ENCODE assay signal across 21 cellular contexts in genomic region chr10:17049195-17049594, GRCh38.
"Had no signal": no experiment of that assay in that cellular context is flagged by ENCODE, and none has a peak within 500 bp of the region (broad histone marks: within the 10 kb centered on the region; RNA-seq: fewer than 3 reads in every experiment).

No MANE protein-coding gene starts in this region.

- H3K27ac Mint-ChIP-seq: activated CD4-positive, alpha-beta memory T cell treated with anti-CD3 and anti-CD28 coated beads, Interleukin-2, amount 10 ng/mL, durations not matched to agents 7 days and 5 days; activated naive CD4-positive, alpha-beta T cell treated with anti-CD3 and anti-CD28 coated beads, Interleukin-2, amount 10 ng/mL, durations not matched to agents 7 days and 5 days; dendritic cell treated with granulocyte-macrophage colony-stimulating factor and Interleukin-4, amounts not matched to agents 40 ng/mL and 50 ng/mL, for 4 days; nephron had no signal

- H3K4me1 ChIP-seq: esophagus muscularis mucosa, left ventricle myocardium inferior, parathyroid adenoma had no signal

- H3K27me3 Mint-ChIP-seq: activated CD4-positive, alpha-beta memory T cell treated with anti-CD3 and anti-CD28 coated beads, Interleukin-2, amount 10 ng/mL, durations not matched to agents 7 days and 5 days; activated naive CD4-positive, alpha-beta T cell treated with anti-CD3 and anti-CD28 coated beads, Interleukin-2, amount 10 ng/mL, durations not matched to agents 7 days and 5 days; dendritic cell treated with granulocyte-macrophage colony-stimulating factor and Interleukin-4, amounts not matched to agents 40 ng/mL and 50 ng/mL, for 4 days had no signal

- H3K9ac ChIP-seq: parathyroid adenoma had no signal

- H3K4me3 ChIP-seq: esophagus muscularis mucosa, left ventricle myocardium inferior, tibial nerve had no signal

- H2AFZ ChIP-seq: parathyroid adenoma had no signal

- H3K4me3 Mint-ChIP-seq: activated CD4-positive, alpha-beta memory T cell treated with anti-CD3 and anti-CD28 coated beads, Interleukin-2, amount 10 ng/mL, durations not matched to agents 7 days and 5 days; activated naive CD4-positive, alpha-beta T cell treated with anti-CD3 and anti-CD28 coated beads, Interleukin-2, amount 10 ng/mL, durations not matched to agents 7 days and 5 days; activated T-cell treated with anti-CD3 and anti-CD28 coated beads, Interleukin-2, amount 50 U/mL, for 72 hours; dendritic cell treated with granulocyte-macrophage colony-stimulating factor and Interleukin-4, amounts not matched to agents 40 ng/mL and 50 ng/mL, for 4 days; nephron had no signal

- H3K36me3 ChIP-seq: esophagus muscularis mucosa, left ventricle myocardium inferior, neutrophil, tibial nerve had no signal

- H3K9me3 ChIP-seq: esophagus muscularis mucosa, neutrophil had no signal

- DNase-seq: activated CD4-positive, alpha-beta memory T cell treated with anti-CD3 and anti-CD28 coated beads, Interleukin-2, amount 10 ng/mL, durations not matched to agents 7 days and 5 days; activated CD4-positive, alpha-beta T cell treated with anti-CD3 and anti-CD28 coated beads for 48 hours; activated effector memory CD4-positive, alpha-beta T cell treated with Interleukin-2 at 50 U/mL for 16 hours; activated naive CD4-positive, alpha-beta T cell treated with anti-CD3 and anti-CD28 coated beads, Interleukin-2, amount 10 ng/mL, durations not matched to agents 7 days and 5 days; activated T-cell treated with anti-CD3 and anti-CD28 coated beads, Interleukin-2, amount 50 U/mL, for 72 hours; amygdala; effector CD8-positive, alpha-beta T cell; foreskin fibroblast; left ventricle myocardium inferior; right cardiac atrium; stimulated activated CD4-positive, alpha-beta T cell treated with anti-CD3 and anti-CD28 coated beads, Interleukin-12 subunit alpha, Interleukin-12 subunit beta, amount 100 ng/mL, for 4 hours; stimulated activated CD4-positive, alpha-beta T cell treated with anti-CD3 and anti-CD28 coated beads, Interleukin-4, amount 100 ng/mL, for 4 hours; stimulated activated naive CD8-positive, alpha-beta T cell treated with anti-CD3 and anti-CD28 coated beads, Interleukin-15, Interleukin-2, amounts not matched to agents 100 U/mL and 50 U/mL, for 24 hours; T-helper 9 cell had no signal

- H3K79me2 ChIP-seq: parathyroid adenoma had no signal

- H3K4me1 Mint-ChIP-seq: activated CD4-positive, alpha-beta memory T cell treated with anti-CD3 and anti-CD28 coated beads, Interleukin-2, amount 10 ng/mL, durations not matched to agents 7 days and 5 days; activated naive CD4-positive, alpha-beta T cell treated with anti-CD3 and anti-CD28 coated beads, Interleukin-2, amount 10 ng/mL, durations not matched to agents 7 days and 5 days had no signal

- ATAC-seq: activated T-cell treated with anti-CD3 and anti-CD28 coated beads, Interleukin-2, amount 50 U/mL, for 72 hours; stimulated activated naive CD8-positive, alpha-beta T cell treated with anti-CD3 and anti-CD28 coated beads, Interleukin-15, Interleukin-2, amounts not matched to agents 100 U/mL and 50 U/mL, for 24 hours had no signal

- H3K27ac ChIP-seq: esophagus muscularis mucosa, left ventricle myocardium inferior, neutrophil, parathyroid adenoma had no signal

- FAIRE-seq: urothelium cell line had no signal

- H3K27me3 ChIP-seq: esophagus muscularis mucosa, neutrophil, tibial nerve had no signal
